In genomic region chr2:237315170-237315880, GRCh38 we compare ENCODE assay signal across 1 cellular context.
TF ChIP-seq lines count a peak whose summit lies in the region.

No MANE protein-coding gene starts in this region.

TF ChIP-seq in SK-N-SH treated with all-trans-retinoic acid at 6 μM for 48 hours, 23 proteins besides CTCF, POLR2A, EP300 and RAD21 (continued from another document):
- no peak for TF ChIP-seq TOX (CRISPR knock-in tag; IDR thresholded peaks at IDR 0.05; ENCODE audit: borderline replicate concordance)
- TF ChIP-seq, protein P1, sequence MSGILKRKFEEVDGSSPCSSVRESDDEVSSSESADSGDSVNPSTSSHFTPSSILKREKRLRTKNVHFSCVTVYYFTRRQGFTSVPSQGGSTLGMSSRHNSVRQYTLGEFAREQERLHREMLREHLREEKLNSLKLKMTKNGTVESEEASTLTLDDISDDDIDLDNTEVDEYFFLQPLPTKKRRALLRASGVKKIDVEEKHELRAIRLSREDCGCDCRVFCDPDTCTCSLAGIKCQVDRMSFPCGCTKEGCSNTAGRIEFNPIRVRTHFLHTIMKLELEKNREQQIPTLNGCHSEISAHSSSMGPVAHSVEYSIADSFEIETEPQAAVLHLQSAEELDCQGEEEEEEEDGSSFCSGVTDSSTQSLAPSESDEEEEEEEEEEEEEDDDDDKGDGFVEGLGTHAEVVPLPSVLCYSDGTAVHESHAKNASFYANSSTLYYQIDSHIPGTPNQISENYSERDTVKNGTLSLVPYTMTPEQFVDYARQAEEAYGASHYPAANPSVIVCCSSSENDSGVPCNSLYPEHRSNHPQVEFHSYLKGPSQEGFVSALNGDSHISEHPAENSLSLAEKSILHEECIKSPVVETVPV (CRISPR knock-in tag; IDR thresholded peaks at IDR 0.05), result no peak
- no peak for TF ChIP-seq BACH2 (CRISPR knock-in tag; IDR thresholded peaks at IDR 0.05; ENCODE audit: borderline replicate concordance)
- TF ChIP-seq TCF4 (CRISPR knock-in tag; IDR thresholded peaks at IDR 0.05; ENCODE audit: borderline replicate concordance), result peak; percentile 55; the same call in 1 of the 2 replicates
- TF ChIP-seq OSR1 (CRISPR knock-in tag; IDR thresholded peaks at IDR 0.05), result no peak
- no peak for TF ChIP-seq ZNF8 (CRISPR knock-in tag; IDR thresholded peaks at IDR 0.05)
- TF ChIP-seq ISL1 (CRISPR knock-in tag; IDR thresholded peaks at IDR 0.05), result 0 out of 2 replicates have a peak, but pooled peaks have one; percentile 9
- no peak for TF ChIP-seq ESRRG (CRISPR knock-in tag; IDR thresholded peaks at IDR 0.05)
- no peak for TF ChIP-seq CREB5 (CRISPR knock-in tag; IDR thresholded peaks at IDR 0.05; ENCODE audit: low read depth)
- TF ChIP-seq RARB (CRISPR knock-in tag; IDR thresholded peaks at IDR 0.05), result no peak
- peak; percentile 25; the same call in 1 of the 2 replicates for TF ChIP-seq ZC3H10 (CRISPR knock-in tag; IDR thresholded peaks at IDR 0.05)
- TF ChIP-seq CSDC2 (CRISPR knock-in tag; IDR thresholded peaks at IDR 0.05), result 0 out of 2 replicates have a peak, but pooled peaks have one; percentile 18
- TF ChIP-seq ZFP30 (CRISPR knock-in tag; IDR thresholded peaks at IDR 0.05), result no peak
- no peak for TF ChIP-seq ZNF70 (CRISPR knock-in tag; IDR thresholded peaks at IDR 0.05)
- no peak for TF ChIP-seq SNAI2 (CRISPR knock-in tag; IDR thresholded peaks at IDR 0.05)
- TF ChIP-seq ARNTL (CRISPR knock-in tag; IDR thresholded peaks at IDR 0.05; ENCODE audit: borderline replicate concordance, low read depth), result no peak
- TF ChIP-seq, protein P2, sequence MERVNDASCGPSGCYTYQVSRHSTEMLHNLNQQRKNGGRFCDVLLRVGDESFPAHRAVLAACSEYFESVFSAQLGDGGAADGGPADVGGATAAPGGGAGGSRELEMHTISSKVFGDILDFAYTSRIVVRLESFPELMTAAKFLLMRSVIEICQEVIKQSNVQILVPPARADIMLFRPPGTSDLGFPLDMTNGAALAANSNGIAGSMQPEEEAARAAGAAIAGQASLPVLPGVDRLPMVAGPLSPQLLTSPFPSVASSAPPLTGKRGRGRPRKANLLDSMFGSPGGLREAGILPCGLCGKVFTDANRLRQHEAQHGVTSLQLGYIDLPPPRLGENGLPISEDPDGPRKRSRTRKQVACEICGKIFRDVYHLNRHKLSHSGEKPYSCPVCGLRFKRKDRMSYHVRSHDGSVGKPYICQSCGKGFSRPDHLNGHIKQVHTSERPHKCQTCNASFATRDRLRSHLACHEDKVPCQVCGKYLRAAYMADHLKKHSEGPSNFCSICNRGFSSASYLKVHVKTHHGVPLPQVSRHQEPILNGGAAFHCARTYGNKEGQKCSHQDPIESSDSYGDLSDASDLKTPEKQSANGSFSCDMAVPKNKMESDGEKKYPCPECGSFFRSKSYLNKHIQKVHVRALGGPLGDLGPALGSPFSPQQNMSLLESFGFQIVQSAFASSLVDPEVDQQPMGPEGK (CRISPR knock-in tag; IDR thresholded peaks at IDR 0.05; ENCODE audit: borderline replicate concordance), result no peak
- TF ChIP-seq GLIS3 (CRISPR knock-in tag; IDR thresholded peaks at IDR 0.05), result no peak
- TF ChIP-seq PPARA (CRISPR knock-in tag; IDR thresholded peaks at IDR 0.05; ENCODE audit: borderline replicate concordance), result no peak
- TF ChIP-seq, protein P3, sequence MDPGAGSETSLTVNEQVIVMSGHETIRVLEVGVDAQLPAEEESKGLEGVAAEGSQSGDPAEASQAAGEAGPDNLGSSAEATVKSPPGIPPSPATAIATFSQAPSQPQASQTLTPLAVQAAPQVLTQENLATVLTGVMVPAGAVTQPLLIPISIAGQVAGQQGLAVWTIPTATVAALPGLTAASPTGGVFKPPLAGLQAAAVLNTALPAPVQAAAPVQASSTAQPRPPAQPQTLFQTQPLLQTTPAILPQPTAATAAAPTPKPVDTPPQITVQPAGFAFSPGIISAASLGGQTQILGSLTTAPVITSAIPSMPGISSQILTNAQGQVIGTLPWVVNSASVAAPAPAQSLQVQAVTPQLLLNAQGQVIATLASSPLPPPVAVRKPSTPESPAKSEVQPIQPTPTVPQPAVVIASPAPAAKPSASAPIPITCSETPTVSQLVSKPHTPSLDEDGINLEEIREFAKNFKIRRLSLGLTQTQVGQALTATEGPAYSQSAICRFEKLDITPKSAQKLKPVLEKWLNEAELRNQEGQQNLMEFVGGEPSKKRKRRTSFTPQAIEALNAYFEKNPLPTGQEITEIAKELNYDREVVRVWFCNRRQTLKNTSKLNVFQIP (CRISPR knock-in tag; IDR thresholded peaks at IDR 0.05; ENCODE audit: borderline replicate concordance, low read depth), result no peak
